ENCODE assay signal across 13 cellular contexts in genomic region chr20:366042-366718, GRCh38. TPM values are rescaled to one million over a fixed set of nuclear protein-coding genes. Genes with fewer than 3 reads are reported as not detected.
DNase-seq lines count a peak whose midpoint lies in the region; ATAC-seq and TF ChIP-seq lines count a peak whose summit lies in the region.
"Had no signal": no experiment of that assay in that cellular context is flagged by ENCODE, and none has a peak within 500 bp of the region (broad histone marks: within the 10 kb centered on the region; RNA-seq: fewer than 3 reads in every experiment).

No MANE protein-coding gene starts in this region.

- intact Hi-C loops in activated T-helper 2 cell treated with anti-CD3 and anti-CD28 coated beads, Interferon-gamma antibody, Interleukin-2, Interleukin-4, amounts not matched to agents 10 μg/mL and 5 μg/mL and 100 μg/mL, durations not matched to agents 14 hours and 24 hours and 36 hours (cut with micrococcal nuclease) = no loop called here

- DNase-seq in CD4-positive, CD25-positive, alpha-beta regulatory T cell = peak in 1 of 3 donors; percentile 85
- no peak for DNase-seq in activated T-helper 2 cell treated with anti-CD3 and anti-CD28 coated beads, Interferon-gamma antibody, Interleukin-2, Interleukin-4, amounts not matched to agents 10 μg/mL and 5 μg/mL and 100 μg/mL, durations not matched to agents 14 hours and 24 hours and 36 hours (ENCODE audit: low spot score)
- DNase-seq in mesenchymal stem cell (no peak), COR-L47 (lab: John Stamatoyannopoulos, UW) (no peak), Kasumi-1 (lab: John Stamatoyannopoulos, UW) (no peak), RPMI8226 (no peak)
- DNase-seq: activated CD4-positive, alpha-beta T cell treated with anti-CD3 and anti-CD28 coated beads for 4 hours; activated effector memory CD4-positive, alpha-beta T cell treated with anti-CD3 and anti-CD28 coated beads, Interleukin-2, amount 50 U/mL, for 16 hours; HCEC 1CT; midbrain; NCI-H187 treated with DMSO at 0.1 percent for 48 hours had no signal

- no peak overlapping the region for H3K4me2 ChIP-seq in mesenchymal stem cell (ENCODE audit: low read length, poor library complexity, severe bottlenecking)

- peak overlapping the region; percentile 64 to 83 (median 80) for H3K27ac Mint-ChIP-seq in CD4-positive, CD25-positive, alpha-beta regulatory T cell
- H3K27ac Mint-ChIP-seq in activated T-helper 2 cell treated with anti-CD3 and anti-CD28 coated beads, Interferon-gamma antibody, Interleukin-2, Interleukin-4, amounts not matched to agents 10 μg/mL and 5 μg/mL and 100 μg/mL, durations not matched to agents 14 hours and 24 hours and 36 hours = peak overlapping the region; percentile 61

- H2BK5ac ChIP-seq in mesenchymal stem cell (ENCODE audit: low read depth, low read length, poor library complexity, severe bottlenecking) = no peak overlapping the region

- no peak overlapping the region for H2AFZ ChIP-seq in mesenchymal stem cell (ENCODE audit: low read depth, low read length)

- no peaks in the 10 kb centered on the region for H3K36me3 ChIP-seq in CD4-positive, CD25-positive, alpha-beta regulatory T cell (ENCODE audit: control insufficient read depth, insufficient read depth, low read length)
- no peaks in the 10 kb centered on the region for H3K36me3 ChIP-seq in mesenchymal stem cell (ENCODE audit: control insufficient read depth in 1 of 2, insufficient read depth in 2 of 2, low read depth in 1 of 2, low read length in 2 of 2)

- H3K18ac ChIP-seq in mesenchymal stem cell (ENCODE audit: low read depth in 1 of 2, low read length in 2 of 2) = no peak overlapping the region

- ATAC-seq in CD4-positive, CD25-positive, alpha-beta regulatory T cell (ENCODE audit: low read depth in 2 of 2) = peak; percentile 57 to 64
- no peak for ATAC-seq in GM18520 (IDR thresholded peaks at IDR 0.05; ENCODE audit: unreplicated experiment)

- H3K4me3 ChIP-seq in CD4-positive, CD25-positive, alpha-beta regulatory T cell (ENCODE audit: low read depth, low read length) = no peak overlapping the region
- H3K4me3 ChIP-seq in mesenchymal stem cell (ENCODE audit: insufficient read depth in 1 of 2, low read depth in 1 of 2, low read length in 2 of 2) = no peak overlapping the region

- no peak overlapping the region for H3K14ac ChIP-seq in mesenchymal stem cell (ENCODE audit: low read length in 2 of 2)

- no peaks in the 10 kb centered on the region for H3K9me3 ChIP-seq in CD4-positive, CD25-positive, alpha-beta regulatory T cell (ENCODE audit: control insufficient read depth in 2 of 2, low read length in 2 of 2)
- no peaks in the 10 kb centered on the region for H3K9me3 ChIP-seq in mesenchymal stem cell (ENCODE audit: control insufficient read depth, low read length)

- no peak overlapping the region for H3K27ac ChIP-seq in CD4-positive, CD25-positive, alpha-beta regulatory T cell (ENCODE audit: insufficient read depth, low read length, poor library complexity, severe bottlenecking)
- H3K27ac ChIP-seq in mesenchymal stem cell (ENCODE audit: low read length, poor library complexity, severe bottlenecking) = no peak overlapping the region

- no peaks in the 10 kb centered on the region for H3K79me1 ChIP-seq in mesenchymal stem cell (replicated peaks; ENCODE audit: low read length, poor library complexity, severe bottlenecking)

- no peak overlapping the region for H3K23ac ChIP-seq in mesenchymal stem cell (ENCODE audit: low read length in 2 of 2)

- H3K9ac ChIP-seq in mesenchymal stem cell (ENCODE audit: low read length) = no peak overlapping the region

- H3K4ac ChIP-seq in mesenchymal stem cell (ENCODE audit: low read depth in 1 of 2, low read length in 2 of 2) = no peak overlapping the region

- H3K36me3 Mint-ChIP-seq in CD4-positive, CD25-positive, alpha-beta regulatory T cell = peaks cover 4% of the 10 kb centered on the region
- no peaks in the 10 kb centered on the region for H3K36me3 Mint-ChIP-seq in activated T-helper 2 cell treated with anti-CD3 and anti-CD28 coated beads, Interferon-gamma antibody, Interleukin-2, Interleukin-4, amounts not matched to agents 10 μg/mL and 5 μg/mL and 100 μg/mL, durations not matched to agents 14 hours and 24 hours and 36 hours (ENCODE audit: low read depth)

- H3K4me3 Mint-ChIP-seq in CD4-positive, CD25-positive, alpha-beta regulatory T cell = peak overlapping the region in 2 of 4 donors; percentile 66 to 81
- H3K4me3 Mint-ChIP-seq in activated T-helper 2 cell treated with anti-CD3 and anti-CD28 coated beads, Interferon-gamma antibody, Interleukin-2, Interleukin-4, amounts not matched to agents 10 μg/mL and 5 μg/mL and 100 μg/mL, durations not matched to agents 14 hours and 24 hours and 36 hours (ENCODE audit: low read depth) = no peak overlapping the region

- TF ChIP-seq RAD21 in Ishikawa (IDR thresholded peaks at IDR 0.05; ENCODE audit: low read depth) = no peak

- H3K4me1 Mint-ChIP-seq in CD4-positive, CD25-positive, alpha-beta regulatory T cell = peaks cover 10 to 43% (median 23%) of the 10 kb centered on the region in 4 donors
- peaks cover 39% of the 10 kb centered on the region for H3K4me1 Mint-ChIP-seq in activated T-helper 2 cell treated with anti-CD3 and anti-CD28 coated beads, Interferon-gamma antibody, Interleukin-2, Interleukin-4, amounts not matched to agents 10 μg/mL and 5 μg/mL and 100 μg/mL, durations not matched to agents 14 hours and 24 hours and 36 hours (ENCODE audit: low read depth)

- H4K8ac ChIP-seq in mesenchymal stem cell (ENCODE audit: low read length) = no peak overlapping the region

- no peak for TF ChIP-seq EP300 in Ishikawa (IDR thresholded peaks at IDR 0.05; ENCODE audit: borderline replicate concordance)

- H2BK12ac ChIP-seq in mesenchymal stem cell (ENCODE audit: low read length in 2 of 2) = no peak overlapping the region

- H3K4me1 ChIP-seq in CD4-positive, CD25-positive, alpha-beta regulatory T cell (ENCODE audit: control insufficient read depth, insufficient read depth, low read length, poor library complexity, severe bottlenecking) = peaks cover 20% of the 10 kb centered on the region
- H3K4me1 ChIP-seq in mesenchymal stem cell (ENCODE audit: control insufficient read depth, insufficient read depth, low read depth, low read length) = peaks cover 18% of the 10 kb centered on the region

- peak overlapping the region; percentile 62 for H2BK120ac ChIP-seq in mesenchymal stem cell (ENCODE audit: low read depth, low read length)

- no peak overlapping the region for H2AK5ac ChIP-seq in mesenchymal stem cell (ENCODE audit: low read length, severe bottlenecking)

- peaks cover 0 to 1% (median 0%) of the 10 kb centered on the region in 7 donors for H3K9me3 Mint-ChIP-seq in CD4-positive, CD25-positive, alpha-beta regulatory T cell
- no peaks in the 10 kb centered on the region for H3K9me3 Mint-ChIP-seq in activated T-helper 2 cell treated with anti-CD3 and anti-CD28 coated beads, Interferon-gamma antibody, Interleukin-2, Interleukin-4, amounts not matched to agents 10 μg/mL and 5 μg/mL and 100 μg/mL, durations not matched to agents 14 hours and 24 hours and 36 hours

- H2BK15ac ChIP-seq in mesenchymal stem cell (ENCODE audit: low read depth, poor library complexity, severe bottlenecking) = no peak overlapping the region

- H3K27me3 Mint-ChIP-seq in CD4-positive, CD25-positive, alpha-beta regulatory T cell = no peaks in the 10 kb centered on the region
- H3K27me3 Mint-ChIP-seq in activated T-helper 2 cell treated with anti-CD3 and anti-CD28 coated beads, Interferon-gamma antibody, Interleukin-2, Interleukin-4, amounts not matched to agents 10 μg/mL and 5 μg/mL and 100 μg/mL, durations not matched to agents 14 hours and 24 hours and 36 hours (ENCODE audit: low read depth) = no peaks in the 10 kb centered on the region

- H4K91ac ChIP-seq in mesenchymal stem cell (ENCODE audit: low read length) = no peak overlapping the region

- WGBS in mesenchymal stem cell = 84% methylated on average over 4 of the region's 7 CpGs

- H3K27me3 ChIP-seq in CD4-positive, CD25-positive, alpha-beta regulatory T cell (ENCODE audit: control insufficient read depth, insufficient read depth, low read length) = no peaks in the 10 kb centered on the region
- H3K27me3 ChIP-seq in mesenchymal stem cell (ENCODE audit: control insufficient read depth in 1 of 2, insufficient read depth in 1 of 2, low read length in 2 of 2) = no peaks in the 10 kb centered on the region

TF ChIP-seq in Ishikawa, 13 proteins besides CTCF, POLR2A, EP300 and RAD21:
- no peak for TF ChIP-seq NFIC (IDR thresholded peaks at IDR 0.05)
- TF ChIP-seq TEAD4 (IDR thresholded peaks at IDR 0.05) = 0 out of 2 replicates have a peak, but pooled peaks have one; percentile 6

RNA-seq across cellular contexts. Expression of gene TRIB3, which starts 14.4 kb away (rescaled TPM):
- 6.0 TPM for total RNA-seq in CD4-positive, CD25-positive, alpha-beta regulatory T cell
- 10 to 100 TPM; 15.0 to 22.6 (median 19.6) TPM for polyA plus RNA-seq in CD4-positive, CD25-positive, alpha-beta regulatory T cell
- total RNA-seq in activated T-helper 2 cell treated with anti-CD3 and anti-CD28 coated beads, Interferon-gamma antibody, Interleukin-2, Interleukin-4, amounts not matched to agents 10 μg/mL and 5 μg/mL and 100 μg/mL, durations not matched to agents 14 hours and 24 hours and 36 hours = 31.6 and 32.2 TPM in 2 replicates
- 52.7 TPM for polyA plus RNA-seq in mesenchymal stem cell (2013, experiment 1 of 2)
- polyA plus RNA-seq in mesenchymal stem cell (2013, experiment 2 of 2) = 53.4 TPM

RNA-seq across cellular contexts. Expression of gene NRSN2, which starts 19.3 kb away (rescaled TPM):
- 1.5 TPM for total RNA-seq in CD4-positive, CD25-positive, alpha-beta regulatory T cell
- polyA plus RNA-seq in CD4-positive, CD25-positive, alpha-beta regulatory T cell = 1 to 10 TPM in 2 of 4 donors, under 1 TPM in 1, not detected in 1; 0.52 to 1.5 (median 1.1) TPM
- 5.9 and 7.1 TPM in 2 replicates for total RNA-seq in activated T-helper 2 cell treated with anti-CD3 and anti-CD28 coated beads, Interferon-gamma antibody, Interleukin-2, Interleukin-4, amounts not matched to agents 10 μg/mL and 5 μg/mL and 100 μg/mL, durations not matched to agents 14 hours and 24 hours and 36 hours
- 63.0 TPM for polyA plus RNA-seq in mesenchymal stem cell (2013, experiment 1 of 2)
- polyA plus RNA-seq in mesenchymal stem cell (2013, experiment 2 of 2) = 60.9 TPM

RNA-seq across cellular contexts. Expression of gene SOX12, which starts 40.8 kb away (rescaled TPM):
- total RNA-seq in CD4-positive, CD25-positive, alpha-beta regulatory T cell = 4.9 TPM
- polyA plus RNA-seq in CD4-positive, CD25-positive, alpha-beta regulatory T cell = under 1 TPM; 0.29 to 0.44 (median 0.38) TPM
- 14.4 and 15.0 TPM in 2 replicates for total RNA-seq in activated T-helper 2 cell treated with anti-CD3 and anti-CD28 coated beads, Interferon-gamma antibody, Interleukin-2, Interleukin-4, amounts not matched to agents 10 μg/mL and 5 μg/mL and 100 μg/mL, durations not matched to agents 14 hours and 24 hours and 36 hours
- 30.8 TPM for polyA plus RNA-seq in mesenchymal stem cell (2013, experiment 1 of 2)
- 29.9 TPM for polyA plus RNA-seq in mesenchymal stem cell (2013, experiment 2 of 2)

RNA-seq across cellular contexts. Expression of gene RBCK1, which starts 41.9 kb away (rescaled TPM):
- 93.9 TPM for total RNA-seq in CD4-positive, CD25-positive, alpha-beta regulatory T cell
- 100 to 1,000 TPM in 1 of 4 donors, 10 to 100 TPM in 3; 87.5 to 115 (median 91.8) TPM for polyA plus RNA-seq in CD4-positive, CD25-positive, alpha-beta regulatory T cell
- total RNA-seq in activated T-helper 2 cell treated with anti-CD3 and anti-CD28 coated beads, Interferon-gamma antibody, Interleukin-2, Interleukin-4, amounts not matched to agents 10 μg/mL and 5 μg/mL and 100 μg/mL, durations not matched to agents 14 hours and 24 hours and 36 hours = 112 and 118 TPM in 2 replicates
- polyA plus RNA-seq in mesenchymal stem cell (2013, experiment 1 of 2) = 78.2 TPM
- polyA plus RNA-seq in mesenchymal stem cell (2013, experiment 2 of 2) = 76.4 TPM
